ENCODE assay signal across 24 cellular contexts in genomic region chr1:185280589-185280988, GRCh38. TPM values are rescaled to one million over a fixed set of nuclear protein-coding genes. Genes with fewer than 3 reads are reported as not detected.
DNase-seq lines count a peak whose midpoint lies in the region; ATAC-seq and TF ChIP-seq lines count a peak whose summit lies in the region.
"Had no signal": no experiment of that assay in that cellular context is flagged by ENCODE, and none has a peak within 500 bp of the region (broad histone marks: within the 10 kb centered on the region; RNA-seq: fewer than 3 reads in every experiment).

No MANE protein-coding gene starts in this region.

- H3K27ac Mint-ChIP-seq in activated CD4-positive, alpha-beta T cell treated with anti-CD3 and anti-CD28 coated beads, Interleukin-2, amount 10 ng/mL, durations not matched to agents 24 days and 14 days, result peak overlapping the region; percentile 39
- peak overlapping the region; percentile 91 for H3K27ac Mint-ChIP-seq in CD4-positive, alpha-beta T cell
- peak overlapping the region; percentile 37 for H3K27ac Mint-ChIP-seq in activated CD8-positive, alpha-beta T cell treated with anti-CD3 and anti-CD28 coated beads, Interleukin-2, amount 10 ng/mL, durations not matched to agents 7 days and 5 days
- H3K27ac Mint-ChIP-seq in naive thymus-derived CD4-positive, alpha-beta T cell, result peak overlapping the region; percentile 86 to 100 (median 96)
- H3K27ac Mint-ChIP-seq: activated B cell treated with CpG ODN at 0.5 μM for 24 hours; stimulated activated naive B cell treated with anti-CD40 and anti-IgM and Interleukin-4, amounts not matched to agents 10 μg/mL and 1 μg/mL and 100 μg/mL, for 72 hours had no signal

- intact Hi-C loops in activated CD4-positive, alpha-beta T cell treated with anti-CD3 and anti-CD28 coated beads, Interleukin-2, amount 10 ng/mL, durations not matched to agents 24 days and 14 days (cut with micrococcal nuclease), result loop anchor here (5.0 kb wide), 1 partner anchor 38 kb away; no protein-coding TSS in a partner anchor
- intact Hi-C loops in CD4-positive, alpha-beta T cell (cut with DNase I, micrococcal nuclease), result loop anchor here in 1 of 2 experiments (2.0 to 5.0 kb wide), 2 partner anchors 36 to 38 kb away; partner anchors contain the start of gene IVNS1ABP
- intact Hi-C loops in naive thymus-derived CD4-positive, alpha-beta T cell (cut with micrococcal nuclease), result loop anchor here (2.0 to 10.0 kb wide), 4 partner anchors 14 to 126 kb away; partner anchors contain the start of genes SWT1 (in 2 of the 2) and TRMT1L (in 2 of the 2)

- no peak overlapping the region for H3K4me3 Mint-ChIP-seq in activated CD4-positive, alpha-beta T cell treated with anti-CD3 and anti-CD28 coated beads, Interleukin-2, amount 10 ng/mL, durations not matched to agents 24 days and 14 days
- H3K4me3 Mint-ChIP-seq in CD4-positive, alpha-beta T cell, result no peak overlapping the region
- H3K4me3 Mint-ChIP-seq in activated CD8-positive, alpha-beta T cell treated with anti-CD3 and anti-CD28 coated beads, Interleukin-2, amount 10 ng/mL, durations not matched to agents 7 days and 5 days, result no peak overlapping the region
- peak overlapping the region in 8 of 10 donors; percentile 51 to 88 (median 72) for H3K4me3 Mint-ChIP-seq in naive thymus-derived CD4-positive, alpha-beta T cell
- H3K4me3 Mint-ChIP-seq: activated B cell treated with CpG ODN at 0.5 μM for 24 hours; neural crest cell; stimulated activated naive B cell treated with anti-CD40 and anti-IgM and Interleukin-4, amounts not matched to agents 10 μg/mL and 1 μg/mL and 100 μg/mL, for 72 hours had no signal

- H3K9me3 Mint-ChIP-seq in activated CD4-positive, alpha-beta T cell treated with anti-CD3 and anti-CD28 coated beads, Interleukin-2, amount 10 ng/mL, durations not matched to agents 24 days and 14 days, result peaks cover 11% of the 10 kb centered on the region
- H3K9me3 Mint-ChIP-seq in CD4-positive, alpha-beta T cell, result peaks cover 6% of the 10 kb centered on the region
- H3K9me3 Mint-ChIP-seq in activated CD8-positive, alpha-beta T cell treated with anti-CD3 and anti-CD28 coated beads, Interleukin-2, amount 10 ng/mL, durations not matched to agents 7 days and 5 days (ENCODE audit: insufficient read depth), result no peaks in the 10 kb centered on the region
- peaks cover 0 to 25% (median 12%) of the 10 kb centered on the region in 11 donors for H3K9me3 Mint-ChIP-seq in naive thymus-derived CD4-positive, alpha-beta T cell
- H3K9me3 Mint-ChIP-seq: activated B cell treated with CpG ODN at 0.5 μM for 24 hours; immature natural killer cell; neural crest cell; stimulated activated naive B cell treated with anti-CD40 and anti-IgM and Interleukin-4, amounts not matched to agents 10 μg/mL and 1 μg/mL and 100 μg/mL, for 72 hours had no signal

- no peak for TF ChIP-seq CTCF in CD4-positive, alpha-beta T cell (IDR thresholded peaks at IDR 0.05)

- ATAC-seq in CD4-positive, alpha-beta T cell (ENCODE audit: poor library complexity), result no peak
- no peak for ATAC-seq in activated CD8-positive, alpha-beta T cell treated with anti-CD3 and anti-CD28 coated beads, Interleukin-2, amount 10 ng/mL, durations not matched to agents 7 days and 5 days
- ATAC-seq in naive thymus-derived CD4-positive, alpha-beta T cell, result no peak
- ATAC-seq in GM19328 (IDR thresholded peaks at IDR 0.05; ENCODE audit: unreplicated experiment), result no peak

- H3K9me3 ChIP-seq in CD4-positive, alpha-beta T cell (ENCODE audit: control insufficient read depth, low read length), result no peaks in the 10 kb centered on the region
- H3K9me3 ChIP-seq in naive thymus-derived CD4-positive, alpha-beta T cell (ENCODE audit: control insufficient read depth in 2 of 3, low read length in 3 of 3), result no peaks in the 10 kb centered on the region
- H3K9me3 ChIP-seq: mucosa of descending colon, ovary, SJSA1 had no signal

- H3K27me3 Mint-ChIP-seq in activated CD4-positive, alpha-beta T cell treated with anti-CD3 and anti-CD28 coated beads, Interleukin-2, amount 10 ng/mL, durations not matched to agents 24 days and 14 days, result no peaks in the 10 kb centered on the region
- H3K27me3 Mint-ChIP-seq in CD4-positive, alpha-beta T cell, result no peaks in the 10 kb centered on the region
- no peaks in the 10 kb centered on the region for H3K27me3 Mint-ChIP-seq in activated CD8-positive, alpha-beta T cell treated with anti-CD3 and anti-CD28 coated beads, Interleukin-2, amount 10 ng/mL, durations not matched to agents 7 days and 5 days (ENCODE audit: low read depth)
- no peaks in the 10 kb centered on the region for H3K27me3 Mint-ChIP-seq in naive thymus-derived CD4-positive, alpha-beta T cell
- H3K27me3 Mint-ChIP-seq: activated B cell treated with CpG ODN at 0.5 μM for 24 hours; stimulated activated naive B cell treated with anti-CD40 and anti-IgM and Interleukin-4, amounts not matched to agents 10 μg/mL and 1 μg/mL and 100 μg/mL, for 72 hours had no signal

- peaks cover 9% of the 10 kb centered on the region for H3K36me3 Mint-ChIP-seq in activated CD4-positive, alpha-beta T cell treated with anti-CD3 and anti-CD28 coated beads, Interleukin-2, amount 10 ng/mL, durations not matched to agents 24 days and 14 days (ENCODE audit: low read depth)
- peaks cover 33% of the 10 kb centered on the region for H3K36me3 Mint-ChIP-seq in CD4-positive, alpha-beta T cell (ENCODE audit: low read depth)
- H3K36me3 Mint-ChIP-seq in activated CD8-positive, alpha-beta T cell treated with anti-CD3 and anti-CD28 coated beads, Interleukin-2, amount 10 ng/mL, durations not matched to agents 7 days and 5 days (ENCODE audit: low read depth), result peaks cover 4% of the 10 kb centered on the region
- H3K36me3 Mint-ChIP-seq in naive thymus-derived CD4-positive, alpha-beta T cell, result peaks cover 16 to 30% (median 22%) of the 10 kb centered on the region in 5 donors

- H3K36me3 ChIP-seq in naive thymus-derived CD4-positive, alpha-beta T cell (ENCODE audit: control insufficient read depth in 2 of 3, insufficient read depth in 3 of 3, low read length in 3 of 3), result no peaks in the 10 kb centered on the region
- H3K36me3 ChIP-seq: cardiac muscle cell, ovary, SJSA1 had no signal

- H3K27ac ChIP-seq in CD4-positive, alpha-beta T cell (ENCODE audit: low read depth, low read length), result no peak overlapping the region
- peak overlapping the region; percentile 59 for H3K27ac ChIP-seq in naive thymus-derived CD4-positive, alpha-beta T cell (ENCODE audit: low read depth, low read length)
- H3K27ac ChIP-seq: cardiac muscle cell, ovary, SJSA1 had no signal

- no peaks in the 10 kb centered on the region for H3K27me3 ChIP-seq in CD4-positive, alpha-beta T cell (ENCODE audit: control insufficient read depth, insufficient read depth, low read length)
- no peaks in the 10 kb centered on the region for H3K27me3 ChIP-seq in naive thymus-derived CD4-positive, alpha-beta T cell (ENCODE audit: control insufficient read depth in 2 of 2, insufficient read depth in 2 of 2, low read length in 2 of 2)
- H3K27me3 ChIP-seq: cardiac muscle cell, ovary, SJSA1 had no signal

- H3K4me3 ChIP-seq in naive thymus-derived CD4-positive, alpha-beta T cell (ENCODE audit: low read length), result no peak overlapping the region
- H3K4me3 ChIP-seq: cardiac muscle cell, GM12878, mucosa of descending colon, ovary, SJSA1 had no signal

- H3K4me1 Mint-ChIP-seq in activated CD4-positive, alpha-beta T cell treated with anti-CD3 and anti-CD28 coated beads, Interleukin-2, amount 10 ng/mL, durations not matched to agents 24 days and 14 days, result peaks cover 29% of the 10 kb centered on the region
- peaks cover 64% of the 10 kb centered on the region for H3K4me1 Mint-ChIP-seq in CD4-positive, alpha-beta T cell (ENCODE audit: low read depth)
- H3K4me1 Mint-ChIP-seq in activated CD8-positive, alpha-beta T cell treated with anti-CD3 and anti-CD28 coated beads, Interleukin-2, amount 10 ng/mL, durations not matched to agents 7 days and 5 days (ENCODE audit: low read depth), result peaks cover 27% of the 10 kb centered on the region
- peaks cover 37 to 72% (median 67%) of the 10 kb centered on the region in 7 donors for H3K4me1 Mint-ChIP-seq in naive thymus-derived CD4-positive, alpha-beta T cell
- H3K4me1 Mint-ChIP-seq: neural crest cell had no signal

- CTCF ChIA-PET in CD4-positive, alpha-beta T cell (lab: Charles Lee), result interaction anchor here (1.2 to 2.4 kb wide), 4 partner anchors 11 to 279 kb away, joined by 4 to 8 read pairs (median 4); partner anchors contain the start of gene IVNS1ABP
- CTCF ChIA-PET in activated CD8-positive, alpha-beta T cell treated with anti-CD3 and anti-CD28 coated beads, Interleukin-2, amount 10 ng/mL, durations not matched to agents 7 days and 5 days (lab: Charles Lee), result interaction anchor here (1.7 to 2.0 kb wide), 2 partner anchors 13 to 390 kb away, joined by 3 to 10 read pairs; no protein-coding TSS in a partner anchor
- CTCF ChIA-PET in naive thymus-derived CD4-positive, alpha-beta T cell (lab: Charles Lee), result interaction anchor here (0.6 to 2.5 kb wide), 7 partner anchors 10 to 390 kb away, joined by 3 to 19 read pairs (median 3); no protein-coding TSS in a partner anchor

- DNase-seq in activated CD4-positive, alpha-beta T cell treated with anti-CD3 and anti-CD28 coated beads, Interleukin-2, amount 10 ng/mL, durations not matched to agents 24 days and 14 days, result no peak
- no peak for DNase-seq in activated CD4-positive, alpha-beta T cell treated with anti-CD3 and anti-CD28 coated beads for 4 hours
- DNase-seq in CD4-positive, alpha-beta T cell, result no peak
- no peak for DNase-seq in activated CD8-positive, alpha-beta T cell treated with anti-CD3 and anti-CD28 coated beads, Interleukin-2, amount 10 ng/mL, durations not matched to agents 7 days and 5 days
- DNase-seq in naive thymus-derived CD4-positive, alpha-beta T cell, result peak in 1 of 9 donors; percentile 13
- DNase-seq in NCI-H2227 treated with DMSO at 0.1 percent for 48 hours (lab: John Stamatoyannopoulos, UW), result no peak
- no peak for DNase-seq in stimulated activated CD4-positive, alpha-beta T cell treated with anti-CD3 and anti-CD28 coated beads, Interleukin-15, amount 100 ng/mL, for 24 hours
- DNase-seq: activated B cell treated with CpG ODN at 0.5 μM for 24 hours; activated CD8-positive, alpha-beta memory T cell treated with anti-CD3 and anti-CD28 coated beads for 24 hours; aorta; cortex of kidney; DMS153; immature natural killer cell; left colon; mucosa of descending colon; NCI-H1048; NCI-H187; ovary; stimulated activated naive B cell treated with anti-CD40 and anti-IgM and Interleukin-4, amounts not matched to agents 10 μg/mL and 1 μg/mL and 100 μg/mL, for 72 hours had no signal

- peaks cover 23 to 55% of the 10 kb centered on the region in 2 donors for H3K4me1 ChIP-seq in naive thymus-derived CD4-positive, alpha-beta T cell (ENCODE audit: control insufficient read depth in 2 of 2, insufficient read depth in 2 of 2, low read length in 2 of 2)

- POLR2A ChIA-PET in CD4-positive, alpha-beta T cell (lab: Charles Lee), result interaction anchor here (0.8 to 3.9 kb wide), 16 partner anchors 11 to 390 kb away, joined by 3 to 68 read pairs (median 6); partner anchors contain the start of gene IVNS1ABP
- POLR2A ChIA-PET in activated CD8-positive, alpha-beta T cell treated with anti-CD3 and anti-CD28 coated beads, Interleukin-2, amount 10 ng/mL, durations not matched to agents 7 days and 5 days (lab: Charles Lee), result interaction anchor here (1.4 to 2.6 kb wide), 2 partner anchors 10 to 18 kb away, joined by 4 to 9 read pairs; no protein-coding TSS in a partner anchor
- POLR2A ChIA-PET in naive thymus-derived CD4-positive, alpha-beta T cell (lab: Charles Lee), result interaction anchor here (0.7 to 5.7 kb wide), 12 partner anchors 10 to 532 kb away, joined by 3 to 54 read pairs (median 6); partner anchors contain the start of gene IVNS1ABP

RNA-seq across cellular contexts. Expression of gene IVNS1ABP, which starts 36.5 kb away (rescaled TPM):
- 186 and 187 TPM in 2 replicates for total RNA-seq in activated CD4-positive, alpha-beta T cell treated with anti-CD3 and anti-CD28 coated beads, Interleukin-2, amount 10 ng/mL, durations not matched to agents 24 days and 14 days
- total RNA-seq in CD4-positive, alpha-beta T cell, result 100 to 1,000 TPM; 234 to 254 TPM
- total RNA-seq in activated CD8-positive, alpha-beta T cell treated with anti-CD3 and anti-CD28 coated beads, Interleukin-2, amount 10 ng/mL, durations not matched to agents 7 days and 5 days, result 100 to 1,000 TPM; 216 to 234 TPM
- total RNA-seq in naive thymus-derived CD4-positive, alpha-beta T cell, result 100 to 1,000 TPM; 169 to 268 (median 193) TPM
- polyA plus RNA-seq in naive thymus-derived CD4-positive, alpha-beta T cell, result 10 to 100 TPM; 67.0 to 71.0 TPM

Comparison
In these comparisons a context has a peak if more than half of its experiments do, and no peak if none do; other contexts are left out.
1. H3K27ac Mint-ChIP-seq: peak in every context shown above with its lines; median percentile 96 in naive thymus-derived CD4-positive, alpha-beta T cell; 91 in CD4-positive, alpha-beta T cell; 39 in activated CD4-positive, alpha-beta T cell treated with anti-CD3 and anti-CD28 coated beads, Interleukin-2, amount 10 ng/mL, durations not matched to agents 24 days and 14 days; 37 in activated CD8-positive, alpha-beta T cell treated with anti-CD3 and anti-CD28 coated beads, Interleukin-2, amount 10 ng/mL, durations not matched to agents 7 days and 5 days.
2. H3K4me3 Mint-ChIP-seq: peak in naive thymus-derived CD4-positive, alpha-beta T cell (8 of 10); none in activated CD4-positive, alpha-beta T cell treated with anti-CD3 and anti-CD28 coated beads, Interleukin-2, amount 10 ng/mL, durations not matched to agents 24 days and 14 days (single experiment), CD4-positive, alpha-beta T cell (single experiment) and activated CD8-positive, alpha-beta T cell treated with anti-CD3 and anti-CD28 coated beads, Interleukin-2, amount 10 ng/mL, durations not matched to agents 7 days and 5 days (single experiment).